In genomic region chr13:111177803-111178389, GRCh38 we compare ENCODE assay signal across 11 cellular contexts.
DNase-seq lines count a peak whose midpoint lies in the region; ATAC-seq, FAIRE-seq and TF ChIP-seq lines count a peak whose summit lies in the region.
"Had no signal": no experiment of that assay in that cellular context is flagged by ENCODE, and none has a peak within 500 bp of the region (broad histone marks: within the 10 kb centered on the region; RNA-seq: fewer than 3 reads in every experiment).

No MANE protein-coding gene starts in this region.

- peaks cover 56 to 93% (median 76%) of the 10 kb centered on the region in 4 donors for H3K4me1 Mint-ChIP-seq in CD4-positive, alpha-beta memory T cell
- H3K4me1 Mint-ChIP-seq in activated T-helper 2 cell treated with anti-CD3 and anti-CD28 coated beads, Interferon-gamma antibody, Interleukin-2, Interleukin-4, amounts not matched to agents 10 μg/mL and 5 μg/mL and 100 μg/mL, durations not matched to agents 14 hours and 24 hours and 36 hours (ENCODE audit: low read depth): peaks cover 62% of the 10 kb centered on the region

- no peaks in the 10 kb centered on the region for H3K36me3 ChIP-seq in CD4-positive, alpha-beta memory T cell (ENCODE audit: insufficient read depth, low read length)
- no peaks in the 10 kb centered on the region for H3K36me3 ChIP-seq in prostate gland

- peak; percentile 68 for ATAC-seq in foreskin keratinocyte
- ATAC-seq in GM21576 (IDR thresholded peaks at IDR 0.05; ENCODE audit: unreplicated experiment): no peak

- WGBS in prostate gland: 64% methylated on average over 6 of the region's 6 CpGs

- H3K9me3 ChIP-seq in CD4-positive, alpha-beta memory T cell (ENCODE audit: control insufficient read depth in 1 of 2, low read length in 2 of 2): no peaks in the 10 kb centered on the region
- no peaks in the 10 kb centered on the region for H3K9me3 ChIP-seq in prostate gland

- no peak for DNase-seq in CD4-positive, alpha-beta memory T cell
- no peak for DNase-seq in activated T-helper 2 cell treated with anti-CD3 and anti-CD28 coated beads, Interferon-gamma antibody, Interleukin-2, Interleukin-4, amounts not matched to agents 10 μg/mL and 5 μg/mL and 100 μg/mL, durations not matched to agents 14 hours and 24 hours and 36 hours (ENCODE audit: low spot score)
- peak; percentile 21 to 72 for DNase-seq in foreskin keratinocyte
- no peak for DNase-seq in prostate gland (ENCODE audit: low spot score)
- DNase-seq in SHP77 treated with DMSO at 0.1 percent for 48 hours (lab: John Stamatoyannopoulos, UW): no peak
- no peak for DNase-seq in GM19239 (ENCODE audit: insufficient read length, low spot score)
- no peak for DNase-seq in NCI-H510A (lab: John Stamatoyannopoulos, UW)
- DNase-seq: activated CD4-positive, alpha-beta T cell treated with anti-CD3 and anti-CD28 coated beads, Interleukin-2, amount 50 U/mL, for 4 hours; mesendoderm; NCI-H187 had no signal

- H3K36me3 Mint-ChIP-seq in CD4-positive, alpha-beta memory T cell: peaks cover 19 to 25% of the 10 kb centered on the region in 2 donors
- H3K36me3 Mint-ChIP-seq in activated T-helper 2 cell treated with anti-CD3 and anti-CD28 coated beads, Interferon-gamma antibody, Interleukin-2, Interleukin-4, amounts not matched to agents 10 μg/mL and 5 μg/mL and 100 μg/mL, durations not matched to agents 14 hours and 24 hours and 36 hours (ENCODE audit: low read depth): peaks cover 82% of the 10 kb centered on the region

- H3K27ac Mint-ChIP-seq in CD4-positive, alpha-beta memory T cell: peak overlapping the region; percentile 89 to 100 (median 99)
- H3K27ac Mint-ChIP-seq in activated T-helper 2 cell treated with anti-CD3 and anti-CD28 coated beads, Interferon-gamma antibody, Interleukin-2, Interleukin-4, amounts not matched to agents 10 μg/mL and 5 μg/mL and 100 μg/mL, durations not matched to agents 14 hours and 24 hours and 36 hours: peak overlapping the region; percentile 71

- H3K4me3 ChIP-seq in CD4-positive, alpha-beta memory T cell (ENCODE audit: low read length in 2 of 2): no peak overlapping the region
- no peak overlapping the region for H3K4me3 ChIP-seq in prostate gland

- H3K9me3 Mint-ChIP-seq in CD4-positive, alpha-beta memory T cell: peaks cover 0 to 1% (median 0%) of the 10 kb centered on the region in 8 donors
- H3K9me3 Mint-ChIP-seq in activated T-helper 2 cell treated with anti-CD3 and anti-CD28 coated beads, Interferon-gamma antibody, Interleukin-2, Interleukin-4, amounts not matched to agents 10 μg/mL and 5 μg/mL and 100 μg/mL, durations not matched to agents 14 hours and 24 hours and 36 hours: peaks cover 17% of the 10 kb centered on the region

- peak overlapping the region in 7 of 8 donors; percentile 49 to 84 (median 81) for H3K4me3 Mint-ChIP-seq in CD4-positive, alpha-beta memory T cell
- H3K4me3 Mint-ChIP-seq in activated T-helper 2 cell treated with anti-CD3 and anti-CD28 coated beads, Interferon-gamma antibody, Interleukin-2, Interleukin-4, amounts not matched to agents 10 μg/mL and 5 μg/mL and 100 μg/mL, durations not matched to agents 14 hours and 24 hours and 36 hours (ENCODE audit: low read depth): no peak overlapping the region

- FAIRE-seq in GM19239 (lab: Jason Lieb, UNC): no peak

- POLR2A ChIA-PET in CD4-positive, alpha-beta memory T cell (lab: Charles Lee; ENCODE audit: partially characterized antibody): interaction anchor here (0.8 to 3.1 kb wide), 3 partner anchors 11 to 38 kb away, joined by 3 to 16 read pairs (median 3); no protein-coding TSS in a partner anchor

- TF ChIP-seq CTCF in foreskin keratinocyte (conservative IDR thresholded peaks at IDR 0.05) (no peak), prostate gland (IDR thresholded peaks at IDR 0.05) (no peak)

- peak overlapping the region; percentile 72 for H3K27ac ChIP-seq in CD4-positive, alpha-beta memory T cell (ENCODE audit: low read depth, low read length)
- H3K27ac ChIP-seq in foreskin keratinocyte: peak overlapping the region; percentile 75
- peak overlapping the region; percentile 6 to 55 for H3K27ac ChIP-seq in prostate gland

- CTCF ChIA-PET in CD4-positive, alpha-beta memory T cell (lab: Charles Lee; ENCODE audit: partially characterized antibody): interaction anchor here (1.4 kb wide), 2 partner anchors 11 to 46 kb away, joined by 3 to 4 read pairs; no protein-coding TSS in a partner anchor

- TF ChIP-seq POLR2A in prostate gland (IDR thresholded peaks at IDR 0.05): no peak

- intact Hi-C loops in CD4-positive, alpha-beta memory T cell (cut with micrococcal nuclease): loop anchor here (1.0 kb wide), 1 partner anchor 11 kb away; no protein-coding TSS in a partner anchor
- intact Hi-C loops in activated T-helper 2 cell treated with anti-CD3 and anti-CD28 coated beads, Interferon-gamma antibody, Interleukin-2, Interleukin-4, amounts not matched to agents 10 μg/mL and 5 μg/mL and 100 μg/mL, durations not matched to agents 14 hours and 24 hours and 36 hours (cut with micrococcal nuclease): no loop called here
- intact Hi-C loops in prostate gland (cut with DNase I): no loop called here

- peaks cover 82% of the 10 kb centered on the region for H3K4me1 ChIP-seq in CD4-positive, alpha-beta memory T cell (ENCODE audit: insufficient read depth, low read length)
- H3K4me1 ChIP-seq in foreskin keratinocyte (peaks cover 5% of the 10 kb centered on the region), prostate gland (replicated peaks) (no peaks in the 10 kb centered on the region)

- H3K27me3 Mint-ChIP-seq in CD4-positive, alpha-beta memory T cell: no peaks in the 10 kb centered on the region
- no peaks in the 10 kb centered on the region for H3K27me3 Mint-ChIP-seq in activated T-helper 2 cell treated with anti-CD3 and anti-CD28 coated beads, Interferon-gamma antibody, Interleukin-2, Interleukin-4, amounts not matched to agents 10 μg/mL and 5 μg/mL and 100 μg/mL, durations not matched to agents 14 hours and 24 hours and 36 hours (ENCODE audit: low read depth)

- no peaks in the 10 kb centered on the region for H3K27me3 ChIP-seq in CD4-positive, alpha-beta memory T cell (ENCODE audit: insufficient read depth, low read length)
- no peaks in the 10 kb centered on the region for H3K27me3 ChIP-seq in foreskin keratinocyte
- H3K27me3 ChIP-seq in prostate gland (replicated peaks; ENCODE audit: insufficient read depth): no peaks in the 10 kb centered on the region

Comparison
In these comparisons a context has a peak if more than half of its experiments do, and no peak if none do; other contexts are left out.
1. DNase-seq: peak in foreskin keratinocyte (2 of 2); none in CD4-positive, alpha-beta memory T cell (0 of 5), activated T-helper 2 cell treated with anti-CD3 and anti-CD28 coated beads, Interferon-gamma antibody, Interleukin-2, Interleukin-4, amounts not matched to agents 10 μg/mL and 5 μg/mL and 100 μg/mL, durations not matched to agents 14 hours and 24 hours and 36 hours (single experiment), prostate gland (single experiment), SHP77 treated with DMSO at 0.1 percent for 48 hours (single experiment), GM19239 (single experiment) and NCI-H510A (single experiment).
2. Peak in every context shown above with its lines, with median percentiles within 50 percentile points of each other: H3K27ac ChIP-seq.